1 cellular context compared by ENCODE assay signal in the genomic region with DNA sequence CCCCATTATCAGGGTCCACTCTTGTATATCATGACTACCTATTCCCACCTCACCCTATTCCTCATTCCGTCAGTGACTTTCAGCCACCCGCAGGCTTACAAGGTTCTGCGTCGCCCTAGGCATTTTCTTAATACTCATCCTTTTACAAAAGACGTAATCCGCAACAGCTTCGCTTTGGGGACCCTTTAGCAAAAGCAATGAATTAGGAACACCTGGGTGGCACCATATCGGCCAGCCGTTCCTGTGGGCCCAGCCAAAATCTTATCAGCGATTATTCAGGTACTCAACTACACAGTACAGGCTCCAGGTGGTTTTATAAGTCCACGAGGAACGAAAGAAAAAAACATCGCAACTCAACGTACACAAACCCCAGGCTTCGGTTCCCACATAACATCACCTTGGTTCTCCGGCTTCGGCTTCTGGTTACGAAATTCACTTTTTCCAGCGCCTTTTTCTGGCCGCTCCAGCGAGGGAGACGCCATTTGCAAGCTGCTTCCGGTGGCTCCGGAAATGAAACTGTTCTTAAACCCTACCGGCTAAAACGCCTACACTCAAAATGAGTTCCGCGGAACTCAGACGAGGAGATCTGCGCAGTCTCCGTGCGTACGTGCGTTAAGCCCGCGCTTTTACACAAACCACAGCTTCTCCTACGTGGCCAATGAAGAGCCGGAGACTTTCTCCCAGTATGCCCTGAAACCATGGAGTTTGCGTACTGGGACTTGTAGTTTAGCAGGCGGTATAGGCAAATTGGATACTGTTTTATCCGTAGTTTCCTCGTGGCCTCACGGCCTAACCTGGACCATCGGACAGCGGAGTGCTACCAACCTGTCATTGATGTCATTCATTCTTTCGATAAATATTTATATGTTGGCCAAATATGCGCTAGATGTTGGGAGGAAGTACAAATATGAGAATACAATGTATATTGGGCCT.
TF ChIP-seq lines count a peak whose summit lies in the region.

A gene (minus strand): TSS at position 494 of the 933 bp plus-strand sequence. CDS start 12 bp downstream, at position 482.

TF ChIP-seq in HepG2, 621 proteins besides CTCF, POLR2A, EP300 and RAD21 (continued from another document and continues in another):
- TF ChIP-seq ZFP37 (CRISPR knock-in tag; IDR thresholded peaks at IDR 0.05; ENCODE audit: borderline replicate concordance) (no peak), NKX3-1 (CRISPR knock-in tag; IDR thresholded peaks at IDR 0.05) (peak; percentile 70; the same call in 1 of the 2 replicates), MAZ (IDR thresholded peaks at IDR 0.05; ENCODE audit: borderline replicate concordance, low read depth, low read length) (no peak), MAZ (CRISPR knock-in tag; IDR thresholded peaks at IDR 0.05; ENCODE audit: low read depth) (peak; percentile 45; the same call in 1 of the 2 replicates), ZNF253 (CRISPR knock-in tag; IDR thresholded peaks at IDR 0.05; ENCODE audit: borderline replicate concordance) (0 out of 2 replicates have a peak, but pooled peaks have one; percentile 54), ARNT2 (CRISPR knock-in tag; IDR thresholded peaks at IDR 0.05; ENCODE audit: low read depth) (no peak), TMF1 (CRISPR knock-in tag; IDR thresholded peaks at IDR 0.05; ENCODE audit: low read depth) (no peak), ZNF589 (CRISPR knock-in tag; conservative IDR thresholded peaks at IDR 0.05) (no peak), EHMT2 (IDR thresholded peaks at IDR 0.05; ENCODE audit: borderline replicate concordance, low read depth, low read length) (peak; percentile 90; the same call in 1 of the 2 replicates), ZNF510 (CRISPR knock-in tag; IDR thresholded peaks at IDR 0.05; ENCODE audit: low read depth) (no peak), ZNF781 (CRISPR knock-in tag; IDR thresholded peaks at IDR 0.05; ENCODE audit: borderline replicate concordance, not compliant biosample characterization) (peak; percentile 90), ZNF672 (CRISPR knock-in tag; IDR thresholded peaks at IDR 0.05) (no peak), MLLT10 (CRISPR knock-in tag; IDR thresholded peaks at IDR 0.05) (no peak), DR1 (CRISPR knock-in tag; IDR thresholded peaks at IDR 0.05) (peak; percentile 67), MZF1 (CRISPR knock-in tag; IDR thresholded peaks at IDR 0.05; ENCODE audit: borderline replicate concordance) (no peak), RNF2 (conservative IDR thresholded peaks at IDR 0.05; ENCODE audit: low read depth) (peak; percentile 89), FOXC1 (CRISPR knock-in tag; IDR thresholded peaks at IDR 0.05; ENCODE audit: borderline replicate concordance) (no peak), IKZF4 (CRISPR knock-in tag; IDR thresholded peaks at IDR 0.05; ENCODE audit: borderline replicate concordance, low read depth, not compliant biosample characterization) (peak; percentile 51), ZBTB8A (CRISPR knock-in tag; IDR thresholded peaks at IDR 0.05; ENCODE audit: borderline replicate concordance, low read depth) (no peak; the same call in 1 of the 2 replicates), ISX (CRISPR knock-in tag; conservative IDR thresholded peaks at IDR 0.05) (0 out of 2 replicates have a peak, but pooled peaks have one; percentile 27), CHD2 (IDR thresholded peaks at IDR 0.05; ENCODE audit: low read depth, low read length) (peak; percentile 58; the same call in 1 of the 2 replicates), ZNF33A (CRISPR knock-in tag; IDR thresholded peaks at IDR 0.05; ENCODE audit: borderline replicate concordance) (0 out of 2 replicates have a peak, but pooled peaks have one; percentile 61), HNRNPL (IDR thresholded peaks at IDR 0.05; ENCODE audit: low read depth, low read length) (no peak), NFYC (CRISPR knock-in tag; IDR thresholded peaks at IDR 0.05) (peak; percentile 91), BRCA1 (CRISPR knock-in tag; IDR thresholded peaks at IDR 0.05) (0 out of 2 replicates have a peak, but pooled peaks have one; percentile 18), FOXK1 (CRISPR knock-in tag; IDR thresholded peaks at IDR 0.05; ENCODE audit: borderline replicate concordance, low read depth) (peak; percentile 80; the same call in 1 of the 2 replicates), ZKSCAN8 (CRISPR knock-in tag; IDR thresholded peaks at IDR 0.05; ENCODE audit: borderline replicate concordance) (peak; percentile 44; the same call in 1 of the 2 replicates), MXI1 (IDR thresholded peaks at IDR 0.05; ENCODE audit: borderline replicate concordance, low read depth, low read length) (peak; percentile 47; the same call in 1 of the 3 replicates), ZNF792 (CRISPR knock-in tag; IDR thresholded peaks at IDR 0.05) (peak; percentile 68), KAT8 (CRISPR knock-in tag; IDR thresholded peaks at IDR 0.05) (peak; percentile 100), RXRA (CRISPR knock-in tag; IDR thresholded peaks at IDR 0.05) (peak; percentile 8; the same call in 1 of the 2 replicates), ZNF333 (CRISPR knock-in tag; IDR thresholded peaks at IDR 0.05; ENCODE audit: borderline replicate concordance) (0 out of 2 replicates have a peak, but pooled peaks have one; percentile 64), SMC3 (IDR thresholded peaks at IDR 0.05; ENCODE audit: low read length) (peak; percentile 10; the same call in 1 of the 2 replicates), PAWR (CRISPR knock-in tag; IDR thresholded peaks at IDR 0.05; ENCODE audit: borderline replicate concordance) (no peak), YEATS4 (CRISPR knock-in tag; IDR thresholded peaks at IDR 0.05; ENCODE audit: borderline replicate concordance) (peak; percentile 88), ZNF446 (CRISPR knock-in tag; IDR thresholded peaks at IDR 0.05) (no peak), NFATC3 (CRISPR knock-in tag; IDR thresholded peaks at IDR 0.05) (no peak), NCOA2 (CRISPR knock-in tag; IDR thresholded peaks at IDR 0.05) (peak; percentile 37; the same call in 1 of the 2 replicates), LCORL (IDR thresholded peaks at IDR 0.05) (no peak), LCORL (CRISPR knock-in tag; IDR thresholded peaks at IDR 0.05) (no peak; the same call in 1 of the 2 replicates), SP4 (CRISPR knock-in tag; IDR thresholded peaks at IDR 0.05) (peak; percentile 60)
- TF ChIP-seq, protein P1, sequence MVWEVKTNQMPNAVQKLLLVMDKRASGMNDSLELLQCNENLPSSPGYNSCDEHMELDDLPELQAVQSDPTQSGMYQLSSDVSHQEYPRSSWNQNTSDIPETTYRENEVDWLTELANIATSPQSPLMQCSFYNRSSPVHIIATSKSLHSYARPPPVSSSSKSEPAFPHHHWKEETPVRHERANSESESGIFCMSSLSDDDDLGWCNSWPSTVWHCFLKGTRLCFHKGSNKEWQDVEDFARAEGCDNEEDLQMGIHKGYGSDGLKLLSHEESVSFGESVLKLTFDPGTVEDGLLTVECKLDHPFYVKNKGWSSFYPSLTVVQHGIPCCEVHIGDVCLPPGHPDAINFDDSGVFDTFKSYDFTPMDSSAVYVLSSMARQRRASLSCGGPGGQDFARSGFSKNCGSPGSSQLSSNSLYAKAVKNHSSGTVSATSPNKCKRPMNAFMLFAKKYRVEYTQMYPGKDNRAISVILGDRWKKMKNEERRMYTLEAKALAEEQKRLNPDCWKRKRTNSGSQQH (CRISPR knock-in tag; IDR thresholded peaks at IDR 0.05; ENCODE audit: low read depth): peak; percentile 91
- TF ChIP-seq, protein P2, sequence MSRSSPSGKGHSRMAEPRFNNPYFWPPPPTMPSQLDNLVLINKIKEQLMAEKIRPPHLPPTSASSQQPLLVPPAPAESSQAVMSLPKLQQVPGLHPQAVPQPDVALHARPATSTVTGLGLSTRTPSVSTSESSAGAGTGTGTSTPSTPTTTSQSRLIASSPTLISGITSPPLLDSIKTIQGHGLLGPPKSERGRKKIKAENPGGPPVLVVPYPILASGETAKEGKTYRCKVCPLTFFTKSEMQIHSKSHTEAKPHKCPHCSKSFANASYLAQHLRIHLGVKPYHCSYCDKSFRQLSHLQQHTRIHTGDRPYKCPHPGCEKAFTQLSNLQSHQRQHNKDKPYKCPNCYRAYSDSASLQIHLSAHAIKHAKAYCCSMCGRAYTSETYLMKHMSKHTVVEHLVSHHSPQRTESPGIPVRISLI (CRISPR knock-in tag; IDR thresholded peaks at IDR 0.05; ENCODE audit: borderline replicate concordance): no peak; the same call in 1 of the 2 replicates
- TF ChIP-seq, protein P3, sequence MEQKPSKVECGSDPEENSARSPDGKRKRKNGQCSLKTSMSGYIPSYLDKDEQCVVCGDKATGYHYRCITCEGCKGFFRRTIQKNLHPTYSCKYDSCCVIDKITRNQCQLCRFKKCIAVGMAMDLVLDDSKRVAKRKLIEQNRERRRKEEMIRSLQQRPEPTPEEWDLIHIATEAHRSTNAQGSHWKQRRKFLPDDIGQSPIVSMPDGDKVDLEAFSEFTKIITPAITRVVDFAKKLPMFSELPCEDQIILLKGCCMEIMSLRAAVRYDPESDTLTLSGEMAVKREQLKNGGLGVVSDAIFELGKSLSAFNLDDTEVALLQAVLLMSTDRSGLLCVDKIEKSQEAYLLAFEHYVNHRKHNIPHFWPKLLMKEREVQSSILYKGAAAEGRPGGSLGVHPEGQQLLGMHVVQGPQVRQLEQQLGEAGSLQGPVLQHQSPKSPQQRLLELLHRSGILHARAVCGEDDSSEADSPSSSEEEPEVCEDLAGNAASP (CRISPR knock-in tag; IDR thresholded peaks at IDR 0.05; ENCODE audit: borderline replicate concordance): peak; percentile 79
- TF ChIP-seq, protein P4, sequence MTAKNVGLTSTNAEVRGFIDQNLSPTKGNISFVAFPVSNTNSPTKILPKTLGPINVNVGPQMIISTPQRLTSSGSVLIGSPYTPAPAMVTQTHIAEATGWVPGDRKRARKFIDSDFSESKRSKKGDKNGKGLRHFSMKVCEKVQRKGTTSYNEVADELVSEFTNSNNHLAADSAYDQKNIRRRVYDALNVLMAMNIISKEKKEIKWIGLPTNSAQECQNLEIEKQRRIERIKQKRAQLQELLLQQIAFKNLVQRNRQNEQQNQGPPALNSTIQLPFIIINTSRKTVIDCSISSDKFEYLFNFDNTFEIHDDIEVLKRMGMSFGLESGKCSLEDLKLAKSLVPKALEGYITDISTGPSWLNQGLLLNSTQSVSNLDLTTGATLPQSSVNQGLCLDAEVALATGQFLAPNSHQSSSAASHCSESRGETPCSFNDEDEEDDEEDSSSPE (CRISPR knock-in tag; IDR thresholded peaks at IDR 0.05): peak; percentile 99
- TF ChIP-seq, protein P5, sequence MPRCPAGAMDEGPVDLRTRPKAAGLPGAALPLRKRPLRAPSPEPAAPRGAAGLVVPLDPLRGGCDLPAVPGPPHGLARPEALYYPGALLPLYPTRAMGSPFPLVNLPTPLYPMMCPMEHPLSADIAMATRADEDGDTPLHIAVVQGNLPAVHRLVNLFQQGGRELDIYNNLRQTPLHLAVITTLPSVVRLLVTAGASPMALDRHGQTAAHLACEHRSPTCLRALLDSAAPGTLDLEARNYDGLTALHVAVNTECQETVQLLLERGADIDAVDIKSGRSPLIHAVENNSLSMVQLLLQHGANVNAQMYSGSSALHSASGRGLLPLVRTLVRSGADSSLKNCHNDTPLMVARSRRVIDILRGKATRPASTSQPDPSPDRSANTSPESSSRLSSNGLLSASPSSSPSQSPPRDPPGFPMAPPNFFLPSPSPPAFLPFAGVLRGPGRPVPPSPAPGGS (CRISPR knock-in tag; IDR thresholded peaks at IDR 0.05): peak; percentile 58; the same call in 1 of the 2 replicates
- TF ChIP-seq, protein P6, sequence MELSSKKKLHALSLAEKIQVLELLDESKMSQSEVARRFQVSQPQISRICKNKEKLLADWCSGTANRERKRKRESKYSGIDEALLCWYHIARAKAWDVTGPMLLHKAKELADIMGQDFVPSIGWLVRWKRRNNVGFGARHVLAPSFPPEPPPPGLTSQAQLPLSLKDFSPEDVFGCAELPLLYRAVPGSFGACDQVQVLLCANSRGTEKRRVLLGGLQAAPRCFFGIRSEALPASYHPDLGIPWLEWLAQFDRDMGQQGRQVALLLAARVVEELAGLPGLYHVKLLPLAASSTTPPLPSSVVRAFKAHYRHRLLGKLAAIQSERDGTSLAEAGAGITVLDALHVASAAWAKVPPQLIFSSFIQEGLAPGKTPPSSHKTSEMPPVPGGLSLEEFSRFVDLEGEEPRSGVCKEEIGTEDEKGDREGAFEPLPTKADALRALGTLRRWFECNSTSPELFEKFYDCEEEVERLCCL (CRISPR knock-in tag; IDR thresholded peaks at IDR 0.05; ENCODE audit: borderline replicate concordance): no peak
- TF ChIP-seq, protein P7, sequence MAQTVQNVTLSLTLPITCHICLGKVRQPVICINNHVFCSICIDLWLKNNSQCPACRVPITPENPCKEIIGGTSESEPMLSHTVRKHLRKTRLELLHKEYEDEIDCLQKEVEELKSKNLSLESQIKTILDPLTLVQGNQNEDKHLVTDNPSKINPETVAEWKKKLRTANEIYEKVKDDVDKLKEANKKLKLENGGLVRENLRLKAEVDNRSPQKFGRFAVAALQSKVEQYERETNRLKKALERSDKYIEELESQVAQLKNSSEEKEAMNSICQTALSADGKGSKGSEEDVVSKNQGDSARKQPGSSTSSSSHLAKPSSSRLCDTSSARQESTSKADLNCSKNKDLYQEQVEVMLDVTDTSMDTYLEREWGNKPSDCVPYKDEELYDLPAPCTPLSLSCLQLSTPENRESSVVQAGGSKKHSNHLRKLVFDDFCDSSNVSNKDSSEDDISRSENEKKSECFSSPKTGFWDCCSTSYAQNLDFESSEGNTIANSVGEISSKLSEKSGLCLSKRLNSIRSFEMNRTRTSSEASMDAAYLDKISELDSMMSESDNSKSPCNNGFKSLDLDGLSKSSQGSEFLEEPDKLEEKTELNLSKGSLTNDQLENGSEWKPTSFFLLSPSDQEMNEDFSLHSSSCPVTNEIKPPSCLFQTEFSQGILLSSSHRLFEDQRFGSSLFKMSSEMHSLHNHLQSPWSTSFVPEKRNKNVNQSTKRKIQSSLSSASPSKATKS (CRISPR knock-in tag; IDR thresholded peaks at IDR 0.05): no peak
- TF ChIP-seq, protein P8, sequence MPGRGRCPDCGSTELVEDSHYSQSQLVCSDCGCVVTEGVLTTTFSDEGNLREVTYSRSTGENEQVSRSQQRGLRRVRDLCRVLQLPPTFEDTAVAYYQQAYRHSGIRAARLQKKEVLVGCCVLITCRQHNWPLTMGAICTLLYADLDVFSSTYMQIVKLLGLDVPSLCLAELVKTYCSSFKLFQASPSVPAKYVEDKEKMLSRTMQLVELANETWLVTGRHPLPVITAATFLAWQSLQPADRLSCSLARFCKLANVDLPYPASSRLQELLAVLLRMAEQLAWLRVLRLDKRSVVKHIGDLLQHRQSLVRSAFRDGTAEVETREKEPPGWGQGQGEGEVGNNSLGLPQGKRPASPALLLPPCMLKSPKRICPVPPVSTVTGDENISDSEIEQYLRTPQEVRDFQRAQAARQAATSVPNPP (CRISPR knock-in tag; IDR thresholded peaks at IDR 0.05): peak; percentile 54; the same call in 1 of the 2 replicates
- TF ChIP-seq, protein P9, sequence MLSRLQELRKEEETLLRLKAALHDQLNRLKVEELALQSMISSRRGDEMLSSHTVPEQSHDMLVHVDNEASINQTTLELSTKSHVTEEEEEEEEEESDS (CRISPR knock-in tag; IDR thresholded peaks at IDR 0.05; ENCODE audit: borderline replicate concordance): no peak
- TF ChIP-seq, protein P10, sequence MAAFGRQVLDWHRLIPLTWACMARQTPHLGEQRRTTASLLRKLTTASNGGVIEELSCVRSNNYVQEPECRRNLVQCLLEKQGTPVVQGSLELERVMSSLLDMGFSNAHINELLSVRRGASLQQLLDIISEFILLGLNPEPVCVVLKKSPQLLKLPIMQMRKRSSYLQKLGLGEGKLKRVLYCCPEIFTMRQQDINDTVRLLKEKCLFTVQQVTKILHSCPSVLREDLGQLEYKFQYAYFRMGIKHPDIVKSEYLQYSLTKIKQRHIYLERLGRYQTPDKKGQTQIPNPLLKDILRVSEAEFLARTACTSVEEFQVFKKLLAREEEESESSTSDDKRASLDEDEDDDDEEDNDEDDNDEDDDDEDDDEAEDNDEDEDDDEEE (CRISPR knock-in tag; IDR thresholded peaks at IDR 0.05): no peak
